In genomic region chr3:184345678-184346144, GRCh38 we compare ENCODE assay signal across 8 cellular contexts. TPM values are rescaled to one million over a fixed set of nuclear protein-coding genes. Genes with fewer than 3 reads are reported as not detected.
A peak's percentile ranks its signal among the peaks of the same experiment; 100 is the strongest.
DNase-seq lines count a peak whose midpoint lies in the region; ATAC-seq and TF ChIP-seq lines count a peak whose summit lies in the region.

No MANE protein-coding gene starts in this region.

- H3K36me3 ChIP-seq in CD8-positive, alpha-beta memory T cell (ENCODE audit: insufficient read depth, low read length): no peaks in the 10 kb centered on the region

- H3K27ac Mint-ChIP-seq in CD8-positive, alpha-beta memory T cell: no peak overlapping the region

- no peaks in the 10 kb centered on the region for H3K27me3 Mint-ChIP-seq in CD8-positive, alpha-beta memory T cell

- H3K4me3 ChIP-seq in CD8-positive, alpha-beta memory T cell (ENCODE audit: low read length): no peak overlapping the region

- POLR2A ChIA-PET in RWPE1 (lab: Yijun Ruan, JAX; ENCODE audit: low non-redundant PET): interaction anchor here (0.6 kb wide), 1 partner anchor 47 kb away, joined by 4 read pairs; the partner anchor contains the start of gene PSMD2
- POLR2A ChIA-PET in CD8-positive, alpha-beta memory T cell (lab: Charles Lee): no interaction called here

- peak; percentile 65 for DNase-seq in GM10266 (ENCODE audit: extremely low spot score)
- DNase-seq in RWPE1 (ENCODE audit: low spot score): peak; percentile 75
- peak; percentile 75 for DNase-seq in ecto neural progenitor cell (ENCODE audit: low spot score)
- DNase-seq in medulla oblongata (ENCODE audit: extremely low spot score): peak; percentile 97
- no peak for DNase-seq in GF-D8 (lab: John Stamatoyannopoulos, UW)
- no peak for DNase-seq in CD8-positive, alpha-beta memory T cell

- H3K9me3 Mint-ChIP-seq in CD8-positive, alpha-beta memory T cell: no peaks in the 10 kb centered on the region

- peak overlapping the region; percentile 69 for H3K27ac ChIP-seq in RWPE1
- no peak overlapping the region for H3K27ac ChIP-seq in CD8-positive, alpha-beta memory T cell (ENCODE audit: low read depth, low read length)

- no peaks in the 10 kb centered on the region for H3K4me1 ChIP-seq in CD8-positive, alpha-beta memory T cell (ENCODE audit: insufficient read depth, low read length)

- CTCF ChIA-PET in RWPE1 (lab: Yijun Ruan, JAX): interaction anchor here (0.6 to 1.5 kb wide), 7 partner anchors 10 to 196 kb away, joined by 3 to 6 read pairs (median 3); partner anchors contain the start of genes CLCN2 and POLR2H
- CTCF ChIA-PET in CD8-positive, alpha-beta memory T cell (lab: Charles Lee): interaction anchor here (1.0 to 2.0 kb wide), 2 partner anchors 8 to 14 kb away, joined by 3 to 6 read pairs; no protein-coding TSS in a partner anchor

- H3K4me1 Mint-ChIP-seq in CD8-positive, alpha-beta memory T cell: no peaks in the 10 kb centered on the region

- H3K27me3 ChIP-seq in CD8-positive, alpha-beta memory T cell (ENCODE audit: insufficient read depth, low read length, poor library complexity, severe bottlenecking): no peaks in the 10 kb centered on the region

- peaks cover 0 to 18% (median 8%) of the 10 kb centered on the region in 3 donors for H3K36me3 Mint-ChIP-seq in CD8-positive, alpha-beta memory T cell

- TF ChIP-seq CTCF in GM10266 (IDR thresholded peaks at IDR 0.05; ENCODE audit: control insufficient read depth, insufficient read depth, low read depth, missing control alignments) (peak; percentile 32), LNCAP (IDR thresholded peaks at IDR 0.05) (peak; percentile 69), RWPE1 (conservative IDR thresholded peaks at IDR 0.05; ENCODE audit: low read depth) (peak; percentile 52)

- no peak overlapping the region for H3K4me3 Mint-ChIP-seq in CD8-positive, alpha-beta memory T cell

- no peaks in the 10 kb centered on the region for H3K9me3 ChIP-seq in CD8-positive, alpha-beta memory T cell (ENCODE audit: low read length)

- no peak for ATAC-seq in HG02885 (IDR thresholded peaks at IDR 0.05; ENCODE audit: poor library complexity, unreplicated experiment)

RNA-seq across cellular contexts. Expression of gene FAM131A, which starts 8.3 kb away (rescaled TPM):
- 1 to 10 TPM; 2.2 to 2.4 TPM for total RNA-seq in CD8-positive, alpha-beta memory T cell
- polyA plus RNA-seq in CD8-positive, alpha-beta memory T cell: 2.2 TPM

RNA-seq across cellular contexts. Expression of gene CLCN2, which starts 15.7 kb away (rescaled TPM):
- total RNA-seq in CD8-positive, alpha-beta memory T cell: 1 to 10 TPM; 6.3 to 7.3 TPM
- 0.54 TPM for polyA plus RNA-seq in CD8-positive, alpha-beta memory T cell

RNA-seq across cellular contexts. Expression of gene POLR2H, which starts 15.8 kb away (rescaled TPM):
- total RNA-seq in CD8-positive, alpha-beta memory T cell: 100 to 1,000 TPM; 147 TPM
- polyA plus RNA-seq in CD8-positive, alpha-beta memory T cell: 52.1 TPM

RNA-seq across cellular contexts. Expression of gene EIF4G1, which starts 31.3 kb away (rescaled TPM):
- total RNA-seq in CD8-positive, alpha-beta memory T cell: 100 to 1,000 TPM; 693 to 694 TPM
- polyA plus RNA-seq in CD8-positive, alpha-beta memory T cell: 46.2 TPM

RNA-seq across cellular contexts. Expression of gene THPO, which starts 32.3 kb away (rescaled TPM):
- not detected for total RNA-seq in CD8-positive, alpha-beta memory T cell
- polyA plus RNA-seq in CD8-positive, alpha-beta memory T cell: not detected

Comparison
In these comparisons a context has a peak if more than half of its experiments do, and no peak if none do; other contexts are left out.
1. DNase-seq: peak in GM10266 (single experiment), RWPE1 (single experiment), ecto neural progenitor cell (single experiment) and medulla oblongata (single experiment); none in GF-D8 (single experiment) and CD8-positive, alpha-beta memory T cell (0 of 5).
2. Peak in every context shown above with its lines, with median percentiles within 50 percentile points of each other: CTCF ChIP-seq.